20 cellular contexts compared by ENCODE assay signal in genomic region chr1:7642781-7643180, GRCh38.
A peak's percentile ranks its signal among the peaks of the same experiment; 100 is the strongest.
DNase-seq lines count a peak whose midpoint lies in the region; ATAC-seq and TF ChIP-seq lines count a peak whose summit lies in the region.
"Had no signal": no experiment of that assay in that cellular context is flagged by ENCODE, and none has a peak within 500 bp of the region (broad histone marks: within the 10 kb centered on the region; RNA-seq: fewer than 3 reads in every experiment).

No MANE protein-coding gene starts in this region.

- TF ChIP-seq POLR2A in thyroid gland (IDR thresholded peaks at IDR 0.05): no peak

- POLR2A ChIA-PET in HEK293 (lab: Yijun Ruan, JAX): no interaction called here

- H3K79me2 ChIP-seq in smooth muscle cell (ENCODE audit: low read depth): no peaks in the 10 kb centered on the region

- H2AFZ ChIP-seq in smooth muscle cell (ENCODE audit: low read depth): no peak overlapping the region

- H3K27ac ChIP-seq in heart right ventricle (no peak overlapping the region), HEK293 (ENCODE audit: extremely low read depth, low read depth, low read length) (no peak overlapping the region), thyroid gland (no peak overlapping the region), smooth muscle cell (ENCODE audit: low read depth) (no peak overlapping the region)
- H3K27ac ChIP-seq: brain microvascular endothelial cell, SJSA1, suprapubic skin had no signal

- peaks cover 6% of the 10 kb centered on the region for H3F3A ChIP-seq in smooth muscle cell (ENCODE audit: low read depth)

- peak; percentile 30 for DNase-seq in Right ventricle myocardium inferior (ENCODE audit: missing footprints)
- no peak for DNase-seq in heart right ventricle
- DNase-seq in glomerular visceral epithelial cell (ENCODE audit: extremely low spot score): peak; percentile 77
- peak; percentile 56 to 63 for DNase-seq in thyroid gland
- DNase-seq in smooth muscle cell (lab: John Stamatoyannopoulos, UW; ENCODE audit: unreplicated experiment): no peak
- DNase-seq: activated CD4-positive, alpha-beta T cell treated with anti-CD3 and anti-CD28 coated beads, Interleukin-2, amount 50 U/mL, for 4 hours; activated CD4-positive, CD25-positive, alpha-beta regulatory T cell; activated naive CD4-positive, alpha-beta T cell treated with Interleukin-2 at 50 U/mL for 16 hours; amniotic stem cell; brain microvascular endothelial cell; head of caudate nucleus; NCI-H2029 treated with DMSO at 0.1 percent for 48 hours; NCI-H446 treated with DMSO at 0.1 percent for 48 hours; stimulated activated naive CD4-positive, alpha-beta T cell had no signal

- 92 to 100% methylated on average over 1 of the region's 1 CpG for WGBS in heart right ventricle, 2 donors
- WGBS in thyroid gland, 2 donors: 22 to 43% methylated on average over 1 of the region's 1 CpG
- 91% methylated on average over 1 of the region's 1 CpG for whole genome bisulfite sequencing in smooth muscle cell (ENCODE audit: low lambda C conversion rate)

- intact Hi-C loops in Right ventricle myocardium inferior (cut with DNase I) (loop anchor here (10.0 kb wide), 1 partner anchor 268 kb away; no protein-coding TSS in a partner anchor), heart right ventricle (cut with DNase I) (loop anchor here in 7 of 10 donors (10.0 kb wide), 6 partner anchors 188 to 918 kb away; no protein-coding TSS in a partner anchor), thyroid gland (cut with DNase I) (loop anchor here (10.0 kb wide), 1 partner anchor 418 kb away; no protein-coding TSS in a partner anchor)

- no peak for TF ChIP-seq CTCF in heart right ventricle (IDR thresholded peaks at IDR 0.05)
- TF ChIP-seq CTCF in HEK293 (tag by site-specific recombination; IDR thresholded peaks at IDR 0.05): no peak
- TF ChIP-seq CTCF in thyroid gland (IDR thresholded peaks at IDR 0.05): no peak
- no peak for TF ChIP-seq CTCF in smooth muscle cell (IDR thresholded peaks at IDR 0.05; ENCODE audit: borderline replicate concordance, insufficient read depth, poor library complexity, severe bottlenecking)

- no peak overlapping the region for H3K9ac ChIP-seq in smooth muscle cell (ENCODE audit: low read depth)

- no peaks in the 10 kb centered on the region for H4K20me1 ChIP-seq in smooth muscle cell (ENCODE audit: low read depth)

- H3K4me1 ChIP-seq in heart right ventricle (peaks cover 2 to 24% (median 13%) of the 10 kb centered on the region in 9 donors), HEK293 (ENCODE audit: control insufficient read depth, insufficient read depth, low read length) (no peaks in the 10 kb centered on the region), thyroid gland (peaks cover 5 to 22% of the 10 kb centered on the region in 2 donors), smooth muscle cell (ENCODE audit: low read depth) (peaks cover 7% of the 10 kb centered on the region)
- H3K4me1 ChIP-seq: SJSA1, suprapubic skin had no signal

- H3K27me3 ChIP-seq in heart right ventricle (peaks cover 0 to 3% (median 0%) of the 10 kb centered on the region in 7 donors), thyroid gland (no peaks in the 10 kb centered on the region), smooth muscle cell (ENCODE audit: low read depth) (no peaks in the 10 kb centered on the region)
- H3K27me3 ChIP-seq: brain microvascular endothelial cell, SJSA1 had no signal

- H3K4me3 ChIP-seq in heart right ventricle (no peak overlapping the region), HEK293 (ENCODE audit: low read depth, low read length) (no peak overlapping the region), thyroid gland (replicated peaks in 1 of 3) (no peak overlapping the region), smooth muscle cell (no peak overlapping the region)
- H3K4me3 ChIP-seq: SJSA1, suprapubic skin had no signal

- no peak overlapping the region for H3K4me2 ChIP-seq in smooth muscle cell

- ATAC-seq in Right ventricle myocardium inferior (no peak), heart right ventricle (no peak), HG02610 (IDR thresholded peaks at IDR 0.05; ENCODE audit: unreplicated experiment) (no peak), HG03039 (IDR thresholded peaks at IDR 0.05; ENCODE audit: unreplicated experiment) (no peak)
- ATAC-seq: left lobe of liver had no signal

- H3K36me3 ChIP-seq in heart right ventricle: no peaks in the 10 kb centered on the region
- no peaks in the 10 kb centered on the region for H3K36me3 ChIP-seq in HEK293 (ENCODE audit: control insufficient read depth in 2 of 2, insufficient read depth in 1 of 2, low read length in 2 of 2)
- H3K36me3 ChIP-seq in thyroid gland: no peaks in the 10 kb centered on the region
- H3K36me3 ChIP-seq in smooth muscle cell (ENCODE audit: low read depth): no peaks in the 10 kb centered on the region
- H3K36me3 ChIP-seq: brain microvascular endothelial cell, SJSA1, suprapubic skin had no signal

- H3K9me3 ChIP-seq in heart right ventricle (peaks cover 0 to 6% (median 0%) of the 10 kb centered on the region in 11 donors), HEK293 (ENCODE audit: control insufficient read depth, insufficient read depth, low read depth, low read length) (no peaks in the 10 kb centered on the region), thyroid gland (no peaks in the 10 kb centered on the region), smooth muscle cell (replicated peaks; ENCODE audit: low read depth) (no peaks in the 10 kb centered on the region)
- H3K9me3 ChIP-seq: SJSA1, suprapubic skin had no signal

- CTCF ChIA-PET in HEK293 (lab: Yijun Ruan, JAX): interaction anchor here (0.7 kb wide), 1 partner anchor 520 kb away, joined by 3 read pairs; no protein-coding TSS in a partner anchor

TF ChIP-seq in HEK293, 187 proteins besides CTCF, POLR2A, EP300 and RAD21:
- TF ChIP-seq MYNN (tag by site-specific recombination; IDR thresholded peaks at IDR 0.05; ENCODE audit: borderline replicate concordance) (0 out of 2 replicates have a peak, but pooled peaks have one; percentile 34), KLF9 (tag by site-specific recombination; IDR thresholded peaks at IDR 0.05; ENCODE audit: low read depth) (no peak), ZNF792 (tag by site-specific recombination; IDR thresholded peaks at IDR 0.05) (no peak), ZSCAN23 (tag by site-specific recombination; IDR thresholded peaks at IDR 0.05) (no peak)

Comparison
In these comparisons a context has a peak if more than half of its experiments do, and no peak if none do; other contexts are left out.
1. DNase-seq: peak in Right ventricle myocardium inferior (single experiment), glomerular visceral epithelial cell (single experiment) and thyroid gland (2 of 2); none in heart right ventricle (0 of 2) and smooth muscle cell (single experiment).